In genomic region chr15:79311901-79312553, GRCh38 we compare ENCODE assay signal across 1 cellular context.
TF ChIP-seq lines count a peak whose summit lies in the region.

No MANE protein-coding gene starts in this region.

TF ChIP-seq in H1, 55 proteins besides CTCF, POLR2A, EP300 and RAD21 (continued from another document):
- TF ChIP-seq E2F6 (IDR thresholded peaks at IDR 0.05), result no peak
- no peak for TF ChIP-seq POU5F1 (IDR thresholded peaks at IDR 0.05; ENCODE audit: low read depth, low read length)
- TF ChIP-seq CBX5 (IDR thresholded peaks at IDR 0.05; ENCODE audit: low read depth, low read length), result no peak
- no peak for TF ChIP-seq RXRA (IDR thresholded peaks at IDR 0.05; ENCODE audit: insufficient read depth, low read depth, low read length)
- no peak for TF ChIP-seq TEAD4 (IDR thresholded peaks at IDR 0.05; ENCODE audit: low read depth, low read length)
